In the genomic region with DNA sequence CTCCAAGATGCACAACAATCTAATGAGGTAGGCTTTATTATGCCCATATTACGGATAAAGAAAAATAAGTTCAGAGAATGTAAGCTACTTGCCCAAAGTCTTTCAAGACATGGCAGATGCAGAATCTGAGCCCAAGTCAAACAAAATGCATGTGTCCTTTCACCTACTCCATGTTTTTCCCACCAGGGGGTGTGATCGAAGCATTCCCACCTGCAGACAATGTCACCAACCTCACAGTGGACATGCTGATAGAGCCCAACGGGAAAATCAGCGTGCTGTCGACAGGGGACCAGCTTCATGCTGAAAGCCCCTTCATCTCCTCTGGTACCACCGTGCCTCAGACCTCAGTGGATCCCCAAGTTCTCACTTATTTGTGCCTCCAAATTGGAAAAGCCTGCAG, we compare ENCODE assay signal across 1 cellular context.
TF ChIP-seq lines count a peak whose summit lies in the region.

No MANE protein-coding gene starts in this region.

TF ChIP-seq in HepG2, 621 proteins besides CTCF, POLR2A, EP300 and RAD21 (continued from another document):
- TF ChIP-seq, protein P1, sequence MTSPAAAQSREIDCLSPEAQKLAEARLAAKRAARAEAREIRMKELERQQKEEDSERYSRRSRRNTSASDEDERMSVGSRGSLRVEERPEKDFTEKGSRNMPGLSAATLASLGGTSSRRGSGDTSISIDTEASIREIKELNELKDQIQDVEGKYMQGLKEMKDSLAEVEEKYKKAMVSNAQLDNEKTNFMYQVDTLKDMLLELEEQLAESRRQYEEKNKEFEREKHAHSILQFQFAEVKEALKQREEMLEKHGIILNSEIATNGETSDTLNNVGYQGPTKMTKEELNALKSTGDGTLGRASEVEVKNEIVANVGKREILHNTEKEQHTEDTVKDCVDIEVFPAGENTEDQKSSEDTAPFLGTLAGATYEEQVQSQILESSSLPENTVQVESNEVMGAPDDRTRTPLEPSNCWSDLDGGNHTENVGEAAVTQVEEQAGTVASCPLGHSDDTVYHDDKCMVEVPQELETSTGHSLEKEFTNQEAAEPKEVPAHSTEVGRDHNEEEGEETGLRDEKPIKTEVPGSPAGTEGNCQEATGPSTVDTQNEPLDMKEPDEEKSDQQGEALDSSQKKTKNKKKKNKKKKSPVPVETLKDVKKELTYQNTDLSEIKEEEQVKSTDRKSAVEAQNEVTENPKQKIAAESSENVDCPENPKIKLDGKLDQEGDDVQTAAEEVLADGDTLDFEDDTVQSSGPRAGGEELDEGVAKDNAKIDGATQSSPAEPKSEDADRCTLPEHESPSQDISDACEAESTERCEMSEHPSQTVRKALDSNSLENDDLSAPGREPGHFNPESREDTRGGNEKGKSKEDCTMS (CRISPR knock-in tag; conservative IDR thresholded peaks at IDR 0.05), result no peak
